ENCODE assay signal across 14 cellular contexts in the genomic region with DNA sequence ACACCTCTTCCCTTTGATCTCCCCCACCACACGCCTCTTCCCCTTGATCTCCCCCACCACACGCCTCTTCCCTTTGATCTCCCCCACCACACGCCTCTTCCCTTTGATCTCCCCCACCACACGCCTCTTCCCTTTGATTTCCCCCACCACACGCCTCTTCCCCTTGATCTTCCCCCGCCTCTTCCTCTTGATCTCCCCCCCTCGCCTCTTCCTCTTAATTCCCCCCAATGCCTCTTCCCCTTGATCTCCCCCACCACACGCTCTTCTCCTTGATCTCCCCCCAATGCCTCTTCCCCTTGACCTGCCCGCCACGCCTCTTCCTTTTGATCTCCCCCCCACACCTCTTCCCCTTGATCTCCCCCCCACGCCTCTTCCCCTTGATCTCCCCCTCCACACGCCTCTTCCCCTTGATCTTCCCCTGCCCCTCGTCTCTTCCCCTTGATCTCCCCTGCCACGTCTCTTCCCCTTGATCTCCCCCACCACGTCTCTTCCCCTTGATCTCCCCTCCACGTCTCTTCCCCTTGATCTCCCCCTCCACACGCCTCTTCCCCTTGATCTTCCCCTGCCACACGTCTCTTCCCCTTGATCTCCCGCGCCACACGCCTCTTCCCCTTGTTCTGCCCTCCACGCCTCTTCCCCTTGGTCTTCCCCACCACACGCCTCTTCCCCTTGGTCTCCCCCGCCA. TPM values are rescaled to one million over a fixed set of nuclear protein-coding genes. Genes with fewer than 3 reads are reported as not detected.
DNase-seq lines count a peak whose midpoint lies in the region; ATAC-seq and TF ChIP-seq lines count a peak whose summit lies in the region.
"Not testable (repeated sequence)": the region's sequence is repeated elsewhere in the genome, so short reads cannot be mapped to it uniquely, and the experiment has no call there.
"Had no signal": no experiment of that assay in that cellular context is flagged by ENCODE, and none has a peak within 500 bp of the region (broad histone marks: within the 10 kb centered on the region; RNA-seq: fewer than 3 reads in every experiment).

No MANE protein-coding gene starts in this region.

- not testable (repeated sequence) for H3K9me3 ChIP-seq in CD4-positive, CD25-positive, alpha-beta regulatory T cell (ENCODE audit: control insufficient read depth in 2 of 2, low read length in 2 of 2); effector memory CD4-positive, alpha-beta T cell (ENCODE audit: control insufficient read depth, low read length)

- not testable (repeated sequence) for H3K27me3 ChIP-seq in CD4-positive, CD25-positive, alpha-beta regulatory T cell (ENCODE audit: control insufficient read depth, insufficient read depth, low read length); effector memory CD4-positive, alpha-beta T cell (replicated peaks; ENCODE audit: control insufficient read depth, insufficient read depth, low read length, poor library complexity, severe bottlenecking)

- H3K27ac Mint-ChIP-seq in CD4-positive, CD25-positive, alpha-beta regulatory T cell, result peak overlapping the region in 2 of 3 donors; percentile 52 to 72
- peak overlapping the region; percentile 73 for H3K27ac Mint-ChIP-seq in activated CD8-positive, alpha-beta T cell treated with anti-CD3 and anti-CD28 coated beads for 36 hours
- H3K27ac Mint-ChIP-seq in naive thymus-derived CD8-positive, alpha-beta T cell, result peak overlapping the region in 8 of 10 donors; percentile 76 to 99 (median 94)

- not testable (repeated sequence) for TF ChIP-seq CTCF in activated CD8-positive, alpha-beta T cell treated with anti-CD3 and anti-CD28 coated beads for 36 hours (IDR thresholded peaks at IDR 0.05)

- POLR2A ChIA-PET in activated CD8-positive, alpha-beta T cell treated with anti-CD3 and anti-CD28 coated beads for 36 hours (lab: Charles Lee), result not testable (repeated sequence)
- POLR2A ChIA-PET in naive thymus-derived CD8-positive, alpha-beta T cell (lab: Charles Lee), result interaction anchor here (1.6 kb wide), 1 partner anchor 9 kb away, joined by 4 read pairs; the partner anchor contains the start of gene NSMF

- peak overlapping the region; percentile 76 for H3K27ac ChIP-seq in CD4-positive, CD25-positive, alpha-beta regulatory T cell (ENCODE audit: insufficient read depth, low read length, poor library complexity, severe bottlenecking)
- peak overlapping the region; percentile 37 for H3K27ac ChIP-seq in effector memory CD4-positive, alpha-beta T cell (ENCODE audit: insufficient read depth, low read length, poor library complexity, severe bottlenecking)

- H3K36me3 ChIP-seq in CD4-positive, CD25-positive, alpha-beta regulatory T cell (ENCODE audit: control insufficient read depth, insufficient read depth, low read length); effector memory CD4-positive, alpha-beta T cell (ENCODE audit: control insufficient read depth, insufficient read depth, low read length): not testable (repeated sequence)

- ATAC-seq in CD4-positive, CD25-positive, alpha-beta regulatory T cell (ENCODE audit: low read depth in 2 of 2); activated CD8-positive, alpha-beta T cell treated with anti-CD3 and anti-CD28 coated beads for 36 hours: not testable (repeated sequence)
- peak; percentile 59 to 69 for ATAC-seq in naive thymus-derived CD8-positive, alpha-beta T cell

- H3K9me3 Mint-ChIP-seq in CD4-positive, CD25-positive, alpha-beta regulatory T cell; activated CD8-positive, alpha-beta T cell treated with anti-CD3 and anti-CD28 coated beads for 36 hours: not testable (repeated sequence)
- H3K9me3 Mint-ChIP-seq in naive thymus-derived CD8-positive, alpha-beta T cell, result peaks cover 0 to 11% (median 0%) of the 10 kb centered on the region in 9 donors

- CTCF ChIA-PET in activated CD8-positive, alpha-beta T cell treated with anti-CD3 and anti-CD28 coated beads for 36 hours (lab: Charles Lee), result not testable (repeated sequence)

- not testable (repeated sequence) for H3K4me3 Mint-ChIP-seq in CD4-positive, CD25-positive, alpha-beta regulatory T cell; activated CD8-positive, alpha-beta T cell treated with anti-CD3 and anti-CD28 coated beads for 36 hours
- H3K4me3 Mint-ChIP-seq in naive thymus-derived CD8-positive, alpha-beta T cell, result peak overlapping the region in 5 of 10 donors; percentile 18 to 78 (median 59)

- H3K4me1 Mint-ChIP-seq in CD4-positive, CD25-positive, alpha-beta regulatory T cell, result peaks cover 0 to 54% (median 7%) of the 10 kb centered on the region in 4 donors
- H3K4me1 Mint-ChIP-seq in activated CD8-positive, alpha-beta T cell treated with anti-CD3 and anti-CD28 coated beads for 36 hours (ENCODE audit: low read depth), result peaks cover 30% of the 10 kb centered on the region
- H3K4me1 Mint-ChIP-seq in naive thymus-derived CD8-positive, alpha-beta T cell, result peaks cover 5 to 48% (median 27%) of the 10 kb centered on the region in 4 donors

- DNase-seq in CD4-positive, CD25-positive, alpha-beta regulatory T cell, result peak; percentile 57 to 67 (median 60)
- DNase-seq in Kasumi-1 (lab: John Stamatoyannopoulos, UW) (peak; percentile 33 to 45), T follicular helper cell (ENCODE audit: low read depth) (peak; percentile 38)
- DNase-seq in activated CD8-positive, alpha-beta T cell treated with anti-CD3 and anti-CD28 coated beads for 36 hours, result peak; percentile 59
- DNase-seq in activated naive CD4-positive, alpha-beta T cell treated with anti-CD3 and anti-CD28 coated beads, Interleukin-2, amount 50 U/mL, for 16 hours, result peak; percentile 10
- DNase-seq in effector memory CD4-positive, alpha-beta T cell, result peak in 2 of 3 donors; percentile 29 to 33
- DNase-seq in naive thymus-derived CD8-positive, alpha-beta T cell, result peak; percentile 38 to 90 (median 78)
- DNase-seq in stimulated activated naive CD4-positive, alpha-beta T cell (lab: John Stamatoyannopoulos, UW), result peak; percentile 28 to 63 (median 58)

- H3K4me1 ChIP-seq in CD4-positive, CD25-positive, alpha-beta regulatory T cell (ENCODE audit: control insufficient read depth, insufficient read depth, low read length, poor library complexity, severe bottlenecking), result peaks cover 56% of the 10 kb centered on the region
- H3K4me1 ChIP-seq in effector memory CD4-positive, alpha-beta T cell (ENCODE audit: control insufficient read depth, insufficient read depth, low read length, poor library complexity, severe bottlenecking), result peaks cover 45% of the 10 kb centered on the region

- H3K4me3 ChIP-seq in CD4-positive, CD25-positive, alpha-beta regulatory T cell (ENCODE audit: low read depth, low read length); effector memory CD4-positive, alpha-beta T cell (ENCODE audit: insufficient read depth, low read depth, low read length, poor library complexity, severe bottlenecking): not testable (repeated sequence)

- H3K27me3 Mint-ChIP-seq in CD4-positive, CD25-positive, alpha-beta regulatory T cell; activated CD8-positive, alpha-beta T cell treated with anti-CD3 and anti-CD28 coated beads for 36 hours; naive thymus-derived CD8-positive, alpha-beta T cell: not testable (repeated sequence)

- not testable (repeated sequence) for H3K36me3 Mint-ChIP-seq in CD4-positive, CD25-positive, alpha-beta regulatory T cell
- H3K36me3 Mint-ChIP-seq in activated CD8-positive, alpha-beta T cell treated with anti-CD3 and anti-CD28 coated beads for 36 hours (ENCODE audit: low read depth), result peaks cover 47% of the 10 kb centered on the region
- H3K36me3 Mint-ChIP-seq in naive thymus-derived CD8-positive, alpha-beta T cell, result peaks cover 0 to 20% (median 8%) of the 10 kb centered on the region in 3 donors

- intact Hi-C loops in activated CD8-positive, alpha-beta T cell treated with anti-CD3 and anti-CD28 coated beads for 36 hours (cut with micrococcal nuclease), result not testable (repeated sequence)

RNA-seq across cellular contexts. Expression of gene NSMF, which starts 8.5 kb away (rescaled TPM):
- total RNA-seq in CD4-positive, CD25-positive, alpha-beta regulatory T cell, result 109 TPM
- 10 to 100 TPM in 2 of 4 donors, 1 to 10 TPM in 2; 9.3 to 14.5 (median 11.8) TPM for polyA plus RNA-seq in CD4-positive, CD25-positive, alpha-beta regulatory T cell
- 100 to 1,000 TPM; 112 to 116 TPM for total RNA-seq in activated CD8-positive, alpha-beta T cell treated with anti-CD3 and anti-CD28 coated beads for 36 hours
- total RNA-seq in naive thymus-derived CD8-positive, alpha-beta T cell, result 10 to 100 TPM; 19.1 to 19.3 TPM
- polyA plus RNA-seq in naive thymus-derived CD8-positive, alpha-beta T cell, result 10 to 100 TPM in 1 of 3 donors, 1 to 10 TPM in 2; 7.7 to 14.7 (median 8.2) TPM

RNA-seq across cellular contexts. Expression of gene ENTPD8, which starts 9.5 kb away (rescaled TPM):
- total RNA-seq in CD4-positive, CD25-positive, alpha-beta regulatory T cell, result not detected
- not detected for polyA plus RNA-seq in CD4-positive, CD25-positive, alpha-beta regulatory T cell
- total RNA-seq in activated CD8-positive, alpha-beta T cell treated with anti-CD3 and anti-CD28 coated beads for 36 hours, result not detected
- not detected for total RNA-seq in naive thymus-derived CD8-positive, alpha-beta T cell
- not detected for polyA plus RNA-seq in naive thymus-derived CD8-positive, alpha-beta T cell
- total RNA-seq: A673; activated CD8-positive, alpha-beta memory T cell treated with anti-CD3 and anti-CD28 coated beads for 36 hours; left ventricle myocardium superior; mesenteric fat pad; NCI-H460; Right ventricle myocardium inferior had no signal

RNA-seq across cellular contexts. Expression of gene NOXA1, which starts 27.5 kb away (rescaled TPM):
- 3.8 TPM for total RNA-seq in CD4-positive, CD25-positive, alpha-beta regulatory T cell
- polyA plus RNA-seq in CD4-positive, CD25-positive, alpha-beta regulatory T cell, result 1 to 10 TPM in 2 of 4 donors, under 1 TPM in 2; 0.83 to 3.3 (median 1.4) TPM
- total RNA-seq in activated CD8-positive, alpha-beta T cell treated with anti-CD3 and anti-CD28 coated beads for 36 hours, result under 1 TPM; 0.72 to 0.95 TPM
- total RNA-seq in naive thymus-derived CD8-positive, alpha-beta T cell, result 1 to 10 TPM; 4.1 to 4.5 TPM
- 1 to 10 TPM in 2 of 3 donors, under 1 TPM in 1; 0.75 to 1.1 (median 1.1) TPM for polyA plus RNA-seq in naive thymus-derived CD8-positive, alpha-beta T cell

RNA-seq across cellular contexts. Expression of gene EXD3, which starts 27.7 kb away (rescaled TPM):
- 27.3 TPM for total RNA-seq in CD4-positive, CD25-positive, alpha-beta regulatory T cell
- polyA plus RNA-seq in CD4-positive, CD25-positive, alpha-beta regulatory T cell, result 1 to 10 TPM; 4.7 to 7.2 (median 5.7) TPM
- 1 to 10 TPM; 8.1 to 9.0 TPM for total RNA-seq in activated CD8-positive, alpha-beta T cell treated with anti-CD3 and anti-CD28 coated beads for 36 hours
- total RNA-seq in naive thymus-derived CD8-positive, alpha-beta T cell, result 10 to 100 TPM; 26.4 to 28.3 TPM
- polyA plus RNA-seq in naive thymus-derived CD8-positive, alpha-beta T cell, result 1 to 10 TPM; 2.6 to 4.3 (median 3.9) TPM

Comparison
In these comparisons a context has a peak if more than half of its experiments do, and no peak if none do; other contexts are left out.
1. DNase-seq: peak in every context shown above with its lines; median percentile 78 in naive thymus-derived CD8-positive, alpha-beta T cell; 60 in CD4-positive, CD25-positive, alpha-beta regulatory T cell; 59 in activated CD8-positive, alpha-beta T cell treated with anti-CD3 and anti-CD28 coated beads for 36 hours; 58 in stimulated activated naive CD4-positive, alpha-beta T cell; 39 in Kasumi-1; 38 in T follicular helper cell; 31 in effector memory CD4-positive, alpha-beta T cell; 10 in activated naive CD4-positive, alpha-beta T cell treated with anti-CD3 and anti-CD28 coated beads, Interleukin-2, amount 50 U/mL, for 16 hours.